Comparison of ENCODE assay signal across 26 cellular contexts in the genomic region with DNA sequence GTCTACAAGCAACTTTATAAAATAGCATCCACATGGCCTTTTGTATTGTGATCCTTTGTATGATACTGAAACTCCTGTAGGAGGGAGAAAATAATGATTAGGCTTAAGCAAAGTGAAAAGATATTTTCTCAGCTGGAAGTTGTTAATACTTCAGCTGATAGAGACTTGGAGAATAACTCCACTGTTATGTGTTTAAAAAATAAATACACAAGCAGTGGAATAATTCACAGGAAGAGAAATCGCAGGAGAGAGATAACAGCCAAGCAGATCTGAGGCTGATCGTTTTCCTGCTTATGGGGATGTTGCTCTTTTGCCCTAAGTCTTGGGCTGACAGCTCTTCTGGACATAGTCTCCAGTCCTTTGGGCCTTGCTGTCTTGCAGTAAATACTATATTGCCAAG.
"Had no signal": no experiment of that assay in that cellular context is flagged by ENCODE, and none has a peak within 500 bp of the region (broad histone marks: within the 10 kb centered on the region; RNA-seq: fewer than 3 reads in every experiment).

No MANE protein-coding gene starts in this region.

- H3K9me3 Mint-ChIP-seq: natural killer cell treated with Interleukin-12 subunit alpha and Interleukin-12 subunit beta and Interleukin-15 and Interleukin-18, amount 100 ng/mL, for 72 hours had no signal

- H3K27me3 ChIP-seq: esophagus muscularis mucosa, foreskin keratinocyte, gastroesophageal sphincter, heart left ventricle, hepatocyte, left lung, right lobe of liver, stomach, tibial artery had no signal

- H3K36me3 Mint-ChIP-seq: mesothelial cell of epicardium; naive B cell; natural killer cell treated with Interleukin-12 subunit alpha and Interleukin-12 subunit beta and Interleukin-15 and Interleukin-18, amount 100 ng/mL, for 72 hours; stimulated activated effector memory CD8-positive, alpha-beta T cell treated with anti-CD3 and anti-CD28 coated beads, Interleukin-12 subunit alpha, Interleukin-12 subunit beta, amount 100 ng/mL, for 72 hours had no signal

- H3K27ac Mint-ChIP-seq: mesothelial cell of epicardium; naive B cell; natural killer cell treated with Interleukin-12 subunit alpha and Interleukin-12 subunit beta and Interleukin-15 and Interleukin-18, amount 100 ng/mL, for 72 hours; progenitor cell of endocrine pancreas; stimulated activated effector memory CD8-positive, alpha-beta T cell treated with anti-CD3 and anti-CD28 coated beads, Interleukin-12 subunit alpha, Interleukin-12 subunit beta, amount 100 ng/mL, for 72 hours had no signal

- H3K4me1 Mint-ChIP-seq: naive B cell; stimulated activated effector memory CD8-positive, alpha-beta T cell treated with anti-CD3 and anti-CD28 coated beads, Interleukin-12 subunit alpha, Interleukin-12 subunit beta, amount 100 ng/mL, for 72 hours had no signal

- H3K79me2 ChIP-seq: hepatocyte, parathyroid adenoma had no signal

- H3K27me3 Mint-ChIP-seq: naive B cell, progenitor cell of endocrine pancreas had no signal

- H3K9me3 ChIP-seq: esophagus muscularis mucosa, neutrophil, right lobe of liver, upper lobe of left lung had no signal

- H3K4me3 Mint-ChIP-seq: mesothelial cell of epicardium; naive B cell; natural killer cell treated with Interleukin-12 subunit alpha and Interleukin-12 subunit beta and Interleukin-15 and Interleukin-18, amount 100 ng/mL, for 72 hours; stimulated activated effector memory CD8-positive, alpha-beta T cell treated with anti-CD3 and anti-CD28 coated beads, Interleukin-12 subunit alpha, Interleukin-12 subunit beta, amount 100 ng/mL, for 72 hours had no signal

- H3K4me1 ChIP-seq: esophagus muscularis mucosa, foreskin keratinocyte, gastroesophageal sphincter, heart left ventricle, left lung, parathyroid adenoma, right lobe of liver, stomach, tibial artery, upper lobe of left lung had no signal

- DNase-seq: dermis blood vessel endothelial cell; effector memory CD4-positive, alpha-beta T cell; foreskin keratinocyte; heart left ventricle; left cardiac atrium; left lung; mesenchymal stem cell; mucosa of descending colon; naive B cell; right lobe of liver; stimulated activated CD4-positive, alpha-beta T cell treated with anti-CD3 and anti-CD28 coated beads, Interleukin-2, amount 100 ng/mL, for 24 hours; stimulated activated CD4-positive, alpha-beta T cell treated with anti-CD3 and anti-CD28 coated beads, Interleukin-4, amount 100 ng/mL, for 24 hours; stimulated activated naive CD4-positive, alpha-beta T cell treated with Interleukin-2 at 50 U/mL for 16 hours; stomach; tibial artery; upper lobe of left lung had no signal

- H3K36me3 ChIP-seq: esophagus muscularis mucosa, gastroesophageal sphincter, heart left ventricle, left lung, neutrophil, right lobe of liver, stomach, tibial artery, upper lobe of left lung had no signal

- ATAC-seq: foreskin keratinocyte; gastroesophageal sphincter; heart left ventricle; left cardiac atrium; left lung; mucosa of descending colon; natural killer cell treated with Interleukin-12 subunit alpha and Interleukin-12 subunit beta and Interleukin-15 and Interleukin-18, amount 100 ng/mL, for 72 hours; right lobe of liver; stimulated activated effector memory CD8-positive, alpha-beta T cell treated with anti-CD3 and anti-CD28 coated beads, Interleukin-12 subunit alpha, Interleukin-12 subunit beta, amount 100 ng/mL, for 72 hours had no signal

- H3K4me2 ChIP-seq: hepatocyte had no signal

- H3K4me3 ChIP-seq: coronary artery, esophagus muscularis mucosa, gastroesophageal sphincter, heart left ventricle, hepatocyte, left lung, mucosa of descending colon, right lobe of liver, stomach, tibial artery, upper lobe of left lung had no signal

- H2AFZ ChIP-seq: hepatocyte, parathyroid adenoma had no signal

- H3K27ac ChIP-seq: coronary artery, esophagus muscularis mucosa, foreskin keratinocyte, gastroesophageal sphincter, heart left ventricle, hepatocyte, left lung, neutrophil, parathyroid adenoma, right lobe of liver, stomach, tibial artery, upper lobe of left lung had no signal
